ENCODE assay signal across 8 cellular contexts in the genomic region with DNA sequence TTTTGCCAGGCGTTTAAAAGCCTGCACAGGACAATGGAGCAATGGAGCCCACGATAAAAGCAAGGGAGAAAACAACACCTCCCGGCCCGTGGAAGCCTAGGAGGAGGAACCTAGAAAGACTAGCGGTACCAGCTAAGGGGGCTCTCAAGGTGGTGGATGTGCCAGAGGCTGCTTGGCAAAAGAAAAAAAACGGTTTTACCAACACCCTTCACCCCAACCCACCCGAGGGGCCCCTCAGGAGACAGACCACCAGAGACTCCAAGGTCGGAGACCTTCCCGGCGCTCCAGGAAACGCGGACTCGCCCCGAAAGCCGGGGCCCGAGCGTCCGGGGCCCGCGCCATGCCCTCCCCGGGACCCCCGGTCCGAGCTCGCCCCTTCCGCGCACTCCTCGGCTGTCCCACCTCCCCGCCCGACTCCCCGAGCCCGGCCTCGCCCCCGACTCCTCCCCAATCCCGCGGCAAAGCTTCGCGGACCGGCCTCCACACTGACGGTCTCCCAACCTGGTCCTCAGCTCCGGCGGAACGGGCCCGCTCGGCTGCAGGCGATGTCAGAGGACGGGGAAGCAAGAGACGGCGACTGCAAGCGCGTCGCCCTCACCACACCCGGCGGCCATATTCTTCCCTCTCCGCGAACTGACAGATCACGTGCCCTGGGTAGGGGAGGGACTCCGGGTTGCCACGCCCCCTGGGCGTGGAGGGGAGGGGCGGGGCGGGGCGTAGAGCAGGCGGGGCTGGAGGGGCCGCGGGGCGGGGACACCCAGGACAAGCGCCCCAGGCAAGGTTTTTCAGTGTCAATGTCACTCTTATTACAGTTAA. TPM values are rescaled to one million over a fixed set of nuclear protein-coding genes. Genes with fewer than 3 reads are reported as not detected.
DNase-seq lines count a peak whose midpoint lies in the region; ATAC-seq lines count a peak whose summit lies in the region.

TSS of gene KIDINS220 (minus strand) at position 635 of the 816 bp plus-strand sequence. CDS start 10,520 bp downstream, outside the sequence.

- H3K36me3 ChIP-seq in endocrine pancreas (ENCODE audit: control insufficient read depth, insufficient read depth, low read length) (no peaks in the 10 kb centered on the region), mesendoderm (ENCODE audit: control insufficient read depth, insufficient read depth, low read length) (no peaks in the 10 kb centered on the region)

- no CpG with 5 or more reads among the region's 67 CpGs for WGBS in mesendoderm (ENCODE audit: extremely low coverage, insufficient coverage, low lambda C conversion rate)

- H3K9me3 Mint-ChIP-seq in activated CD8-positive, alpha-beta memory T cell treated with anti-CD3 and anti-CD28 coated beads, Interleukin-2, amount 10 ng/mL, durations not matched to agents 7 days and 5 days (ENCODE audit: low read depth): no peaks in the 10 kb centered on the region

- peaks cover 1% of the 10 kb centered on the region for H3K36me3 Mint-ChIP-seq in activated CD8-positive, alpha-beta memory T cell treated with anti-CD3 and anti-CD28 coated beads, Interleukin-2, amount 10 ng/mL, durations not matched to agents 7 days and 5 days

- DNase-seq in CMK (ENCODE audit: low read depth) (peak; percentile 68), HPDE6-E6E7 (ENCODE audit: extremely low spot score) (peak; percentile 90), NOMO-1 (lab: John Stamatoyannopoulos, UW; ENCODE audit: unreplicated experiment in 2 of 2) (peak; percentile 61 to 73), mesendoderm (peak; percentile 91)
- DNase-seq in activated CD8-positive, alpha-beta memory T cell treated with anti-CD3 and anti-CD28 coated beads, Interleukin-2, amount 10 ng/mL, durations not matched to agents 7 days and 5 days: peak; percentile 87
- peak; percentile 67 for DNase-seq in stimulated activated CD8-positive, alpha-beta memory T cell treated with anti-CD3 and anti-CD28 coated beads, Interleukin-15, amount 100 ng/mL, for 1 hour (ENCODE audit: low read depth)

- H3K27ac Mint-ChIP-seq in activated CD8-positive, alpha-beta memory T cell treated with anti-CD3 and anti-CD28 coated beads, Interleukin-2, amount 10 ng/mL, durations not matched to agents 7 days and 5 days: peak within 1 kb of the TSS; percentile 98

- H3K18ac ChIP-seq in mesendoderm (ENCODE audit: low read length): no peak within 1 kb of the TSS

- H2BK5ac ChIP-seq in mesendoderm (ENCODE audit: low read length): no peak within 1 kb of the TSS

- H3K79me1 ChIP-seq in mesendoderm (ENCODE audit: low read length): peaks cover 3% of the 10 kb centered on the region

- H3K27me3 Mint-ChIP-seq in activated CD8-positive, alpha-beta memory T cell treated with anti-CD3 and anti-CD28 coated beads, Interleukin-2, amount 10 ng/mL, durations not matched to agents 7 days and 5 days: no peaks in the 10 kb centered on the region

- no peak within 1 kb of the TSS for H3K4ac ChIP-seq in mesendoderm (ENCODE audit: low read depth, low read length)

- H4K8ac ChIP-seq in mesendoderm (ENCODE audit: low read depth, low read length): peak within 1 kb of the TSS; percentile 58

- H3K56ac ChIP-seq in mesendoderm (ENCODE audit: low read length): peak within 1 kb of the TSS; percentile 93

- H3K9ac ChIP-seq in endocrine pancreas (ENCODE audit: control insufficient read depth, insufficient read depth, low read length) (peak within 1 kb of the TSS; percentile 62), mesendoderm (ENCODE audit: low read length) (peak within 1 kb of the TSS; percentile 89)

- peak; percentile 92 for ATAC-seq in GM19463 (IDR thresholded peaks at IDR 0.05; ENCODE audit: unreplicated experiment)
- ATAC-seq in activated CD8-positive, alpha-beta memory T cell treated with anti-CD3 and anti-CD28 coated beads, Interleukin-2, amount 10 ng/mL, durations not matched to agents 7 days and 5 days: peak; percentile 95

- CTCF ChIA-PET in activated CD8-positive, alpha-beta memory T cell treated with anti-CD3 and anti-CD28 coated beads, Interleukin-2, amount 10 ng/mL, durations not matched to agents 7 days and 5 days (lab: Charles Lee): interaction anchor here (0.6 to 1.4 kb wide), 4 partner anchors 34 to 1211 kb away, joined by 3 to 4 read pairs (median 4); no protein-coding TSS in a partner anchor

- H3K4me1 ChIP-seq in endocrine pancreas (ENCODE audit: control insufficient read depth, insufficient read depth, low read length): peaks cover 10% of the 10 kb centered on the region
- peaks cover 4% of the 10 kb centered on the region for H3K4me1 ChIP-seq in mesendoderm (ENCODE audit: control insufficient read depth, low read depth, low read length)

- peaks cover 3% of the 10 kb centered on the region for H3K79me2 ChIP-seq in mesendoderm (ENCODE audit: control insufficient read depth, insufficient read depth, low read length)

- peaks cover 29% of the 10 kb centered on the region for H3K4me1 Mint-ChIP-seq in activated CD8-positive, alpha-beta memory T cell treated with anti-CD3 and anti-CD28 coated beads, Interleukin-2, amount 10 ng/mL, durations not matched to agents 7 days and 5 days

- no peak within 1 kb of the TSS for H3K27ac ChIP-seq in mesendoderm (ENCODE audit: low read depth, low read length)

- H3K23ac ChIP-seq in mesendoderm (ENCODE audit: low read length): no peak within 1 kb of the TSS

- no peak within 1 kb of the TSS for H4K5ac ChIP-seq in mesendoderm (ENCODE audit: low read length)

- peak within 1 kb of the TSS; percentile 78 for H3K4me2 ChIP-seq in mesendoderm (ENCODE audit: low read length)

- no peak within 1 kb of the TSS for H2AK5ac ChIP-seq in mesendoderm (ENCODE audit: low read length)

- no peak within 1 kb of the TSS for H2BK15ac ChIP-seq in mesendoderm (replicated peaks; ENCODE audit: low read depth)

- no peak within 1 kb of the TSS for H2BK120ac ChIP-seq in mesendoderm (ENCODE audit: low read depth, low read length)

- H3K27me3 ChIP-seq in endocrine pancreas (ENCODE audit: control insufficient read depth, insufficient read depth, low read length): no peaks in the 10 kb centered on the region
- no peaks in the 10 kb centered on the region for H3K27me3 ChIP-seq in mesendoderm (ENCODE audit: insufficient read depth, low read length, poor library complexity)

- peak within 1 kb of the TSS; percentile 90 for H3K4me3 ChIP-seq in endocrine pancreas (ENCODE audit: control insufficient read depth, insufficient read depth, low read length)
- H3K4me3 ChIP-seq in mesendoderm (ENCODE audit: low read length): peak within 1 kb of the TSS; percentile 96

- H3K9me3 ChIP-seq in endocrine pancreas (ENCODE audit: control insufficient read depth, low read length): no peaks in the 10 kb centered on the region

- peak within 1 kb of the TSS; percentile 97 for H3K4me3 Mint-ChIP-seq in activated CD8-positive, alpha-beta memory T cell treated with anti-CD3 and anti-CD28 coated beads, Interleukin-2, amount 10 ng/mL, durations not matched to agents 7 days and 5 days

RNA-seq across cellular contexts. Expression of gene KIDINS220, which starts in this region (rescaled TPM):
- 10 to 100 TPM; 28.9 to 29.9 TPM for total RNA-seq in activated CD8-positive, alpha-beta memory T cell treated with anti-CD3 and anti-CD28 coated beads, Interleukin-2, amount 10 ng/mL, durations not matched to agents 7 days and 5 days
- 14.0 TPM for polyA plus RNA-seq in mesendoderm (2013, experiment 1 of 2)
- polyA plus RNA-seq in mesendoderm (2013, experiment 2 of 2): 13.7 TPM
